17 cellular contexts compared by ENCODE assay signal in the genomic region with DNA sequence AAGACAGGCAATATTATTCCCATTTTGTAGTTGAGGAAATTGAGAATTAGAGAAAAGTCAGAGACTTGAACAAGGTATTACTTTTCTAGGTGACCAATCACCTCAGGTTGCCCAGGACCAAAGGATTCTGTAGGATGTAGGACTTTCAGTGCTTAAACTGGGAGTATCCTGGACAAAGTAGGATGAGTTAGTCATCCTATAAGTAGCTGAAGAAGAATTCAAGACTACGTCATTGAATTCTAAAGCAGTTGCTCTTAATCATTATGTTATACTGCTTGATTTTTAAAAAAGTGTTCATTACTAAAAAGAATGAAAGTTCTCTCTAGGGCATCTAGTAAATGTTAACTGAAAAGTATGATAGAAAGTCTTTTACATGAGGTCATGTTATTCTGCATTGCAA.
DNase-seq lines count a peak whose midpoint lies in the region; ATAC-seq, FAIRE-seq and TF ChIP-seq lines count a peak whose summit lies in the region.
"Had no signal": no experiment of that assay in that cellular context is flagged by ENCODE, and none has a peak within 500 bp of the region (broad histone marks: within the 10 kb centered on the region; RNA-seq: fewer than 3 reads in every experiment).

No MANE protein-coding gene starts in this region.

- no peak overlapping the region for H3K4me2 ChIP-seq in PC-3 (ENCODE audit: low read length)
- H3K4me2 ChIP-seq: PC-9 had no signal

- no peak overlapping the region for H3K4me3 ChIP-seq in PC-3 (ENCODE audit: low read length)
- no peak overlapping the region for H3K4me3 ChIP-seq in astrocyte of the spinal cord (ENCODE audit: low read depth, low read length)
- H3K4me3 ChIP-seq: PC-9 had no signal

- no peaks in the 10 kb centered on the region for H4K20me1 ChIP-seq in PC-3 (ENCODE audit: low read length)

- intact Hi-C loops in PC-3 (cut with micrococcal nuclease) = no loop called here

- no peak for ATAC-seq in PC-3
- ATAC-seq: T-cell had no signal

- no peak for TF ChIP-seq POLR2A in H54 (IDR thresholded peaks at IDR 0.05; ENCODE audit: low read depth, low read length)

- no peaks in the 10 kb centered on the region for H3K9me3 ChIP-seq in PC-3 (ENCODE audit: low read length)

- CTCF ChIA-PET in PC-3 (lab: Charles Lee) = no interaction called here

- no peak overlapping the region for H2AFZ ChIP-seq in PC-3 (ENCODE audit: low read length)
- H2AFZ ChIP-seq: PC-9 had no signal

- BruUV-seq in PC-3 (replicated peaks; lab: Mats Ljungman, UMichigan) = no TSS peak

- no peaks in the 10 kb centered on the region for H3K79me2 ChIP-seq in PC-3 (ENCODE audit: low read length)

- DNase-seq in ELR (ENCODE audit: low read depth) (peak; percentile 78), PC-3 (peak; percentile 30), astrocyte of the spinal cord (ENCODE audit: low read depth, low spot score) (peak; percentile 27), hepatic stellate cell (ENCODE audit: low spot score) (peak; percentile 36), NCI-H2196 (lab: John Stamatoyannopoulos, UW; ENCODE audit: unreplicated experiment) (no peak), DMS53 (lab: John Stamatoyannopoulos, UW) (no peak), NCI-H2227 treated with DMSO at 0.1 percent for 48 hours (lab: John Stamatoyannopoulos, UW) (no peak), H54 (ENCODE audit: insufficient read length, low spot score) (no peak)
- DNase-seq: AML-193, C1 segment of cervical spinal cord, H9, NCI-H1105, NCI-H2029 treated with DMSO at 0.1 percent for 48 hours, NCI-H446 treated with DMSO at 0.1 percent for 48 hours, NCI-H526 treated with DMSO at 0.1 percent for 48 hours, PC-9, T-cell had no signal

- POLR2A ChIA-PET in PC-3 (lab: Charles Lee; ENCODE audit: unreplicated experiment) = no interaction called here

- H3K9ac ChIP-seq in PC-3 (ENCODE audit: low read length) = no peak overlapping the region

- no peaks in the 10 kb centered on the region for H3K9me2 ChIP-seq in PC-3 (replicated peaks; ENCODE audit: low read length)

- no peak overlapping the region for H3K27ac ChIP-seq in PC-3 (ENCODE audit: low read length)
- H3K27ac ChIP-seq: PC-9 had no signal

- FAIRE-seq in H54 (lab: Jason Lieb, UNC) = no peak

- TF ChIP-seq CTCF in PC-3 (conservative IDR thresholded peaks at IDR 0.05; ENCODE audit: low read depth, low read length) = no peak
- no peak for TF ChIP-seq CTCF in astrocyte of the spinal cord (IDR thresholded peaks at IDR 0.05; ENCODE audit: low read depth, low read length)

- H3K27me3 ChIP-seq in PC-3 (ENCODE audit: low read length) = peaks cover 68% of the 10 kb centered on the region

- no peaks in the 10 kb centered on the region for H3K4me1 ChIP-seq in PC-3 (ENCODE audit: insufficient read depth, low read length)

- H3F3A ChIP-seq in PC-3 (ENCODE audit: low read length, unreplicated experiment) = no peaks in the 10 kb centered on the region

- in situ Hi-C loops in astrocyte of the spinal cord (cut with HindIII; ENCODE audit: low sequenced_read_pairs) = no loop called here

- no peaks in the 10 kb centered on the region for H3K36me3 ChIP-seq in PC-3 (ENCODE audit: low read depth, low read length)

Comparison
In these comparisons a context has a peak if more than half of its experiments do, and no peak if none do; other contexts are left out.
1. DNase-seq: peak in ELR (single experiment), PC-3 (single experiment), astrocyte of the spinal cord (single experiment) and hepatic stellate cell (single experiment); none in NCI-H2196 (single experiment), DMS53 (single experiment), NCI-H2227 treated with DMSO at 0.1 percent for 48 hours (single experiment) and H54 (single experiment).